Comparison of ENCODE assay signal across 8 cellular contexts in the genomic region with DNA sequence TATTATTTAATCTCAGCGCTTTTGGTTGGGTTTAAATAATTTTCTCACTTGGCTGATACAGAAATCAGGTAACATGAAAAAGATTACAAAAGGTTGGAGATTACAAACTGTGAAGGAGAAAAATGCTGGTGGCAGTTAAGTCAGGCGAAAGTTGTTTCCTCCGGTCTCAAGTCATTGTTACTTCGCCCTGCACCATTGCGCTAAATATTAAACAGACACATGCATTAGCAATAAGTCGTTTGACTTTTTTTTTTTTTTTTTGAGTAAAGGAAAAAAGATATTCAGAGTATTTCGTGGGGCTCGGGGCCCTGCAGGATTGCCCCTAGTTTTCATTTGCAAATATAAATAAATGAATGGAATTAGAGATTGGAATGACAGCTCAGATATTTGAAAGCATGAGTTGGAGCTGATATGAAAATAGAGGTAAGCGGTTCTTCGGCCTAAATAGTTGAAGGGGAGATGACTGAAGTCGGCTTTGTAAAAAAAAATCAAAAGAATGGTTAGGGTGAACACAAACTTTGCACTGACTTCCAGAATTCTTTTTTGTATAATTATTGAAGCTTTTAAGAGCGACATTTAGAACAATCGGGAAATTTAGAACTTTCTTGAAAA. TPM values are rescaled to one million over a fixed set of nuclear protein-coding genes. Genes with fewer than 3 reads are reported as not detected.
A peak's percentile ranks its signal among the peaks of the same experiment; 100 is the strongest.
DNase-seq lines count a peak whose midpoint lies in the region; TF ChIP-seq lines count a peak whose summit lies in the region.

No MANE protein-coding gene starts in this region.

- H3K27me3 Mint-ChIP-seq in Calu3 (ENCODE audit: unreplicated experiment) (no peaks in the 10 kb centered on the region), neural progenitor cell (ENCODE audit: insufficient read depth, low read depth) (no peaks in the 10 kb centered on the region)

- H4K20me1 ChIP-seq in neural progenitor cell (ENCODE audit: low read depth): no peaks in the 10 kb centered on the region

- H3K27ac Mint-ChIP-seq in Calu3 (ENCODE audit: unreplicated experiment): peak overlapping the region; percentile 80
- peak overlapping the region; percentile 23 for H3K27ac Mint-ChIP-seq in neural progenitor cell

- BruUV-seq in Calu3 (replicated peaks; lab: Mats Ljungman, UMichigan): no TSS peak

- intact Hi-C loops in Calu3 (cut with micrococcal nuclease; ENCODE audit: unreplicated experiment) (no loop called here), dorsolateral prefrontal cortex (cut with DNase I) (loop anchor here in 1 of 2 donors (10.0 kb wide), 1 partner anchor 996 kb away; no protein-coding TSS in a partner anchor)

- H3K9me3 Mint-ChIP-seq in Calu3 (ENCODE audit: low read depth, unreplicated experiment) (peaks cover 2% of the 10 kb centered on the region), neural progenitor cell (peaks cover 7% of the 10 kb centered on the region)

- peaks cover 20% of the 10 kb centered on the region for H3K4me1 Mint-ChIP-seq in Calu3 (ENCODE audit: low read depth, unreplicated experiment)
- peaks cover 25% of the 10 kb centered on the region for H3K4me1 Mint-ChIP-seq in neural progenitor cell

- H3K27me3 ChIP-seq in dorsolateral prefrontal cortex (no peaks in the 10 kb centered on the region), neural progenitor cell (no peaks in the 10 kb centered on the region)

- H3K9ac ChIP-seq in neural progenitor cell: peak overlapping the region; percentile 51

- H3K9me3 ChIP-seq in neural progenitor cell (ENCODE audit: low read depth): no peaks in the 10 kb centered on the region

- peaks cover 58% of the 10 kb centered on the region for H3K79me2 ChIP-seq in neural progenitor cell (ENCODE audit: low read depth)

- no peak for DNase-seq in Calu3
- DNase-seq in NAMALWA (ENCODE audit: low spot score): peak; percentile 64
- DNase-seq in dorsolateral prefrontal cortex: no peak
- no peak for DNase-seq in neural progenitor cell (ENCODE audit: low spot score)
- no peak for DNase-seq in SK-N-DZ (ENCODE audit: low spot score)
- DNase-seq in NCI-H2029 treated with DMSO at 0.1 percent for 48 hours (lab: John Stamatoyannopoulos, UW): no peak
- DNase-seq in inferior parietal cortex (ENCODE audit: extremely low spot score): no peak
- DNase-seq in 8988T: no peak

- H3K36me3 ChIP-seq in neural progenitor cell: no peaks in the 10 kb centered on the region

- H3K4me2 ChIP-seq in neural progenitor cell: peak overlapping the region; percentile 94

- H3K27ac ChIP-seq in dorsolateral prefrontal cortex (peak overlapping the region in 5 of 59 donors; percentile 84 to 88 (median 88)), neural progenitor cell (no peak overlapping the region)

- peaks cover 4% of the 10 kb centered on the region for H3F3A ChIP-seq in neural progenitor cell (ENCODE audit: low read depth)

- H3K4me3 ChIP-seq in dorsolateral prefrontal cortex: peak overlapping the region; percentile 54 to 94 (median 81)
- peak overlapping the region; percentile 74 for H3K4me3 ChIP-seq in neural progenitor cell

- no peak for TF ChIP-seq CTCF in Calu3 (IDR thresholded peaks at IDR 0.05; ENCODE audit: unreplicated experiment)
- TF ChIP-seq CTCF in dorsolateral prefrontal cortex (IDR thresholded peaks at IDR 0.05 in 54 of 56, conservative IDR thresholded peaks at IDR 0.05 in 2 of 56; ENCODE audit: low read depth in 1 of 56, partially characterized antibody in 56 of 56): no peak
- TF ChIP-seq CTCF in neural progenitor cell (IDR thresholded peaks at IDR 0.05): no peak

- CTCF ChIA-PET in Calu3 (lab: Charles Lee): interaction anchor here (0.7 to 1.0 kb wide), 2 partner anchors 14 to 17 kb away, joined by 3 to 4 read pairs; no protein-coding TSS in a partner anchor

- H3K4me3 Mint-ChIP-seq in Calu3 (ENCODE audit: low read depth, unreplicated experiment) (peak overlapping the region; percentile 88), neural progenitor cell (peak overlapping the region; percentile 96)

- H2AFZ ChIP-seq in neural progenitor cell (replicated peaks): peak overlapping the region; percentile 83

- H3K36me3 Mint-ChIP-seq in Calu3 (ENCODE audit: insufficient read depth, unreplicated experiment) (peaks cover 17% of the 10 kb centered on the region), neural progenitor cell (peaks cover 18% of the 10 kb centered on the region)

- peaks cover 11% of the 10 kb centered on the region for H3K4me1 ChIP-seq in neural progenitor cell

RNA-seq across cellular contexts. Expression of gene SDHAF3, which starts 0.9 kb away (rescaled TPM):
- total RNA-seq in Calu3 (2022) (9.2 and 11.9 TPM in 2 replicates), dorsolateral prefrontal cortex (10 to 100 TPM in 91 of 120 experiments, 1 to 10 TPM in 29; 4.7 to 20.6 (median 12.0) TPM), neural progenitor cell (ENCODE audit: low replicate concordance) (34.9 and 59.5 TPM in 2 replicates)
- 31.0 and 36.0 TPM in 2 replicates for polyA plus RNA-seq in SK-N-DZ (2014; cell fraction: cytosol; rRNA removed)
- polyA plus RNA-seq in SK-N-DZ (2014; cell fraction: nucleus; rRNA removed): 16.9 and 32.5 TPM in 2 replicates
